Comparison of ENCODE assay signal across 23 cellular contexts in genomic region chr5:159548517-159548916, GRCh38.
"Had no signal": no experiment of that assay in that cellular context is flagged by ENCODE, and none has a peak within 500 bp of the region (broad histone marks: within the 10 kb centered on the region; RNA-seq: fewer than 3 reads in every experiment).

No MANE protein-coding gene starts in this region.

- H2AFZ ChIP-seq: neural progenitor cell had no signal

- H3K9ac ChIP-seq: neural progenitor cell had no signal

- H3K4me3 ChIP-seq: coronary artery, esophagus squamous epithelium, left lung, lung, neural progenitor cell, right atrium auricular region, thyroid gland had no signal

- H3K9me3 ChIP-seq: esophagus squamous epithelium, thyroid gland had no signal

- H3K36me3 ChIP-seq: esophagus squamous epithelium, left lung, neural progenitor cell, right atrium auricular region, thyroid gland had no signal

- H3K4me2 ChIP-seq: neural progenitor cell had no signal

- DNase-seq: activated CD4-positive, CD25-positive, alpha-beta regulatory T cell treated with anti-CD3 and anti-CD28 coated beads, Interleukin-2, amount 50 U/mL, for 72 hours; activated CD8-positive, alpha-beta memory T cell treated with anti-CD3 and anti-CD28 coated beads for 24 hours; activated CD8-positive, alpha-beta memory T cell treated with anti-CD3 and anti-CD28 coated beads, Interleukin-2, amount 50 U/mL, for 4 hours; activated naive CD4-positive, alpha-beta T cell; activated naive CD8-positive, alpha-beta T cell treated with anti-CD3 and anti-CD28 coated beads for 36 hours; activated T-cell treated with anti-CD3 and anti-CD28 coated beads, Interleukin-2, amount 50 U/mL, for 24 hours; amygdala; endodermal cell; esophagus squamous epithelium; foreskin melanocyte; immature natural killer cell; kidney glomerular epithelial cell; left lung; naive thymus-derived CD8-positive, alpha-beta T cell; stimulated activated CD4-positive, alpha-beta T cell treated with anti-CD3 and anti-CD28 coated beads, Interleukin-4, amount 100 ng/mL, for 24 hours; stimulated activated naive CD8-positive, alpha-beta T cell treated with anti-CD3 and anti-CD28 coated beads, Interleukin-15, Interleukin-2, amounts not matched to agents 100 U/mL and 50 U/mL, for 24 hours; T-helper 2 cell; thyroid gland had no signal

- H3K27ac ChIP-seq: coronary artery, left lung, neural progenitor cell, right atrium auricular region, thyroid gland, VCaP had no signal

- H3K27me3 ChIP-seq: esophagus squamous epithelium, left lung, neural progenitor cell, right atrium auricular region, thyroid gland had no signal

- H3K4me1 ChIP-seq: left lung, neural progenitor cell, thyroid gland had no signal
